In the genomic region with DNA sequence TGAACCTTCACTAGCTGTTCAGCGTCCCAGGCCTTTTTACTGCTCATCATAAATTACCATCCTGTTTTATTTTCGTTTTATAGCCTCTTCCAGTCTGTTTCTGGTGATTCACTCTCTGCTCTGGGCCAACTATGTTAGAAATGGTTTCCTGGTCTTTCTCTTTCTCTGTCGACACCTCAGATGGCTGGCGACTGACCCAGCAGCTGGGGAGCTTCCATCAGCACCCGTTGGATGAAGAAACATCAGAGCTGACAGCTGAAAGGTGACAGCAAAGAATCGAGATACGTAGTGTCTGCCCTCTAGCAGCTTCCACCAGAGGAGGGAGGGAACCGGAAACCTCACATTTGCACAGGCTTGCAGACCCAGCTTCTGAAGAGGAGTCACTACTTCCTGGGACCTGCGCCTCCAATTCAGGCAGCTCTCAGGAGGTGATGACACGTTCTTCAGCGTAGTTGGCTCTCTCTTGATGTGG, we compare ENCODE assay signal across 1 cellular context.
TF ChIP-seq lines count a peak whose summit lies in the region.

No MANE protein-coding gene starts in this region.

TF ChIP-seq in IMR-90, 13 proteins besides CTCF, POLR2A, EP300 and RAD21 (continued from another document):
- TF ChIP-seq, protein P1, sequence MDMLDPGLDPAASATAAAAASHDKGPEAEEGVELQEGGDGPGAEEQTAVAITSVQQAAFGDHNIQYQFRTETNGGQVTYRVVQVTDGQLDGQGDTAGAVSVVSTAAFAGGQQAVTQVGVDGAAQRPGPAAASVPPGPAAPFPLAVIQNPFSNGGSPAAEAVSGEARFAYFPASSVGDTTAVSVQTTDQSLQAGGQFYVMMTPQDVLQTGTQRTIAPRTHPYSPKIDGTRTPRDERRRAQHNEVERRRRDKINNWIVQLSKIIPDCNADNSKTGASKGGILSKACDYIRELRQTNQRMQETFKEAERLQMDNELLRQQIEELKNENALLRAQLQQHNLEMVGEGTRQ (IDR thresholded peaks at IDR 0.05; ENCODE audit: low read depth, low read length) = no peak
- no peak for TF ChIP-seq RCOR1 (IDR thresholded peaks at IDR 0.05; ENCODE audit: insufficient replicate concordance, low read length)
- no peak for TF ChIP-seq NFE2L2 (IDR thresholded peaks at IDR 0.05; ENCODE audit: low read depth, low read length)
- TF ChIP-seq MXI1 (IDR thresholded peaks at IDR 0.05; ENCODE audit: borderline replicate concordance, low read depth, low read length) = no peak
- no peak for TF ChIP-seq BHLHE40 (IDR thresholded peaks at IDR 0.05; ENCODE audit: low read depth, low read length)
